8 cellular contexts compared by ENCODE assay signal in genomic region chr5:132747064-132747692, GRCh38. TPM values are rescaled to one million over a fixed set of nuclear protein-coding genes. Genes with fewer than 3 reads are reported as not detected.
DNase-seq lines count a peak whose midpoint lies in the region; ATAC-seq and TF ChIP-seq lines count a peak whose summit lies in the region.

A gene with protein sequence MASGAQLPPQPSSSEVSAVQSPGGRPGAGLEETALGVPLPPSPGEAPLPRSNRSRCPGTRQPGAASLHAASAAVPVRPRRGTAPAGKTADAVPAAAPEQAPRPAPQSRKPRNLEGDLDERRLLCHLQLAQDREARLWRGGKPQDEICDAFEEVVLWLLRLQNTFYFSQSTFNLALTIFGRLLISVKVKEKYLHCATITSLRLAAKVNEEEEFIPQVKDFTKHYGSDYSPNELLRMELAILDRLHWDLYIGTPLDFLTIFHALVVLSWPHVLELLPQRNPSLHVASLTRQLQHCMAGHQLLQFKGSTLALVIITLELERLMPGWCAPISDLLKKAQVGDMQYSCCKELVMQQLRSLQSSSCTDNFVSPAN (plus strand): TSS chr5:132747426. CDS start chr5:132747496, 70 bp downstream.

- CTCF ChIA-PET in BJ (lab: Yijun Ruan, JAX), result interaction anchor here (1.0 to 2.3 kb wide), 7 partner anchors 10 to 361 kb away, joined by 3 to 9 read pairs (median 4); partner anchors contain the start of genes GDF9, KIF3A and UQCRQ

- H3K36me3 ChIP-seq in BJ (ENCODE audit: control insufficient read depth, insufficient read depth, low read length) (no peaks in the 10 kb centered on the region), kidney epithelial cell (ENCODE audit: control insufficient read depth, insufficient read depth, low read length) (no peaks in the 10 kb centered on the region), WERI-Rb-1 (no peaks in the 10 kb centered on the region)

- H3K27ac ChIP-seq in WERI-Rb-1, result no peak within 1 kb of the TSS

- POLR2A ChIA-PET in BJ (lab: Charles Lee), result no interaction called here

- H3K4me3 ChIP-seq in BJ (ENCODE audit: low read depth, low read length) (peak within 1 kb of the TSS; percentile 36), astrocyte of the spinal cord (ENCODE audit: low read depth, low read length) (peak within 1 kb of the TSS; percentile 32), kidney epithelial cell (ENCODE audit: low read depth, low read length) (peak within 1 kb of the TSS; percentile 37), WERI-Rb-1 (ENCODE audit: low read depth, low read length) (no peak within 1 kb of the TSS)

- peak; percentile 44 for ATAC-seq in GM21515 (IDR thresholded peaks at IDR 0.05; ENCODE audit: unreplicated experiment)

- in situ Hi-C loops in astrocyte of the spinal cord (cut with HindIII; ENCODE audit: low sequenced_read_pairs), result no loop called here

- H3K27me3 ChIP-seq in BJ (ENCODE audit: control insufficient read depth, insufficient read depth, low read length) (peaks cover 2% of the 10 kb centered on the region; the same call in 1 of the 2 replicates), kidney epithelial cell (ENCODE audit: control insufficient read depth, insufficient read depth, low read length) (peaks cover 9% of the 10 kb centered on the region), WERI-Rb-1 (ENCODE audit: insufficient read depth, low read depth, severe bottlenecking) (no peaks in the 10 kb centered on the region)

- TF ChIP-seq CTCF in BJ (IDR thresholded peaks at IDR 0.05; ENCODE audit: insufficient read depth, low read depth, low read length) (peak; percentile 41), astrocyte of the spinal cord (IDR thresholded peaks at IDR 0.05; ENCODE audit: low read depth, low read length) (no peak), kidney epithelial cell (IDR thresholded peaks at IDR 0.05; ENCODE audit: insufficient read depth, low read length, poor library complexity, severe bottlenecking) (no peak), WERI-Rb-1 (IDR thresholded peaks at IDR 0.05; ENCODE audit: low read depth, low read length) (no peak)

- H3K9me3 ChIP-seq in WERI-Rb-1 (ENCODE audit: severe bottlenecking), result no peaks in the 10 kb centered on the region

- DNase-seq in BJ (ENCODE audit: low read depth) (no peak), T follicular helper cell (ENCODE audit: low read depth) (peak; percentile 56), astrocyte of the spinal cord (ENCODE audit: low read depth, low spot score) (no peak), kidney epithelial cell (ENCODE audit: low read depth) (no peak), WERI-Rb-1 (no peak), NCI-H82 (lab: John Stamatoyannopoulos, UW) (no peak)
- DNase-seq in stimulated activated CD4-positive, alpha-beta T cell treated with anti-CD3 and anti-CD28 coated beads, TNF-alpha, amount 100 ng/mL, for 1 hour (ENCODE audit: low read depth in 3 of 3, low spot score in 1 of 3), result peak in 2 of 3 donors; percentile 46 to 58

RNA-seq across cellular contexts. Expression of the gene that starts here (rescaled TPM):
- polyA plus RNA-seq in BJ (2011; rRNA removed), result 0.15 TPM in 1 of 2 replicates, not detected in the other
- not detected in 2 replicates for polyA minus RNA-seq in BJ (2011; rRNA and poly(A)+ RNA removed)
- total RNA-seq in kidney epithelial cell, result 0.42 and 1.6 TPM in 2 replicates

Comparison
In these comparisons a context has a peak if more than half of its experiments do, and no peak if none do; other contexts are left out.
1. DNase-seq: peak in T follicular helper cell (single experiment) and stimulated activated CD4-positive, alpha-beta T cell treated with anti-CD3 and anti-CD28 coated beads, TNF-alpha, amount 100 ng/mL, for 1 hour (2 of 3); none in BJ (single experiment), astrocyte of the spinal cord (single experiment), kidney epithelial cell (single experiment), WERI-Rb-1 (single experiment) and NCI-H82 (single experiment).